ENCODE assay signal across 8 cellular contexts in the genomic region with DNA sequence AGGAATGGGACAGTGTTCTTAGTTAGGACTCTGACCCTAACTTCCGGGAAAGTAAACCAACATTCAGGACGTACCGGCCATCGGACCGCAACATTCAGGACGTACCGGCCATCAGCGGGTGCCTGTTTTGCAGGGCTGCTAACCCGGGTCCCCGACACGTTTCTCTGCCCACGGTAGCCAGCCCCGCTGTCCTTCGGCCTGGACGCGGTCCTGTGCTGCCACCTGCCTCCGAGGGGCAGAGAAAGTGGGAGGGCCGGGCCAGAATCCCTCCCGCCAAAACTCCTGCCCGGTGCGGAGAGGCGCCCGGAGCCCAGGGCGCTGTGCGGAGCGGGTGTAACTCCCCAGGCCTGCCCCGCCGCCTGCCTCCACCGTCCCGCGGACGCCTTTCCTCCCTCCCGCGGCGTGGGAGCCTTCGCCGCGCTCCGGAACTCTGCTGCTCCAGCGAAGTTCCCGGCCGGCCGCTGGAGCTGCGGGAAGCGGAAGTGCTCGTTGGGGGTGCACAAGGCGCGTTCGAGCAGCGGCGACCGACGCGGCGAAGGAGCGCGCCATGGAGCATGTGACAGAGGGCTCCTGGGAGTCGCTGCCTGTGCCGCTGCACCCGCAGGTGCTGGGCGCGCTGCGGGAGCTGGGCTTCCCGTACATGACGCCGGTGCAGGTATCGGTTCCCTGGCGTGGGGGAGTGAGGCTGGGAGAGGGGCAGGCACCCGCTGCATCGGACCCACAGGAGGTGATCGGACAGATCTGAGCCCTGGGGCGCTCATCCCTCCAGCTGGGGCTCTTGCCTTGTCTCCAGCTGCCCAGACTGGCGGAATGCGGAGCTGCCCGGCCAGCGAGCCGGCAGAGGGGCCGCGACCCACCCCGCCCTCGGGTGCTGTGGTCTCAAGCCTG. TPM values are rescaled to one million over a fixed set of nuclear protein-coding genes. Genes with fewer than 3 reads are reported as not detected.
A peak's percentile ranks its signal among the peaks of the same experiment; 100 is the strongest.
DNase-seq lines count a peak whose midpoint lies in the region; TF ChIP-seq lines count a peak whose summit lies in the region.

A gene with protein sequence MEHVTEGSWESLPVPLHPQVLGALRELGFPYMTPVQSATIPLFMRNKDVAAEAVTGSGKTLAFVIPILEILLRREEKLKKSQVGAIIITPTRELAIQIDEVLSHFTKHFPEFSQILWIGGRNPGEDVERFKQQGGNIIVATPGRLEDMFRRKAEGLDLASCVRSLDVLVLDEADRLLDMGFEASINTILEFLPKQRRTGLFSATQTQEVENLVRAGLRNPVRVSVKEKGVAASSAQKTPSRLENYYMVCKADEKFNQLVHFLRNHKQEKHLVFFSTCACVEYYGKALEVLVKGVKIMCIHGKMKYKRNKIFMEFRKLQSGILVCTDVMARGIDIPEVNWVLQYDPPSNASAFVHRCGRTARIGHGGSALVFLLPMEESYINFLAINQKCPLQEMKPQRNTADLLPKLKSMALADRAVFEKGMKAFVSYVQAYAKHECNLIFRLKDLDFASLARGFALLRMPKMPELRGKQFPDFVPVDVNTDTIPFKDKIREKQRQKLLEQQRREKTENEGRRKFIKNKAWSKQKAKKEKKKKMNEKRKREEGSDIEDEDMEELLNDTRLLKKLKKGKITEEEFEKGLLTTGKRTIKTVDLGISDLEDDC (plus strand): TSS at position 498 of the 888 bp plus-strand sequence. CDS start 50 bp downstream, at position 548.

- H3K27ac Mint-ChIP-seq in Calu3 (ENCODE audit: unreplicated experiment): peak within 1 kb of the TSS; percentile 59

- H3K36me3 Mint-ChIP-seq in Calu3 (ENCODE audit: insufficient read depth, unreplicated experiment): peaks cover 42% of the 10 kb centered on the region

- peak within 1 kb of the TSS; percentile 90 for H3K4me3 Mint-ChIP-seq in Calu3 (ENCODE audit: low read depth, unreplicated experiment)

- 0 out of 2 replicates have a peak, but pooled peaks cover 5% of the 10 kb centered on the region for H4K20me1 ChIP-seq in OCI-LY3 (ENCODE audit: insufficient read depth, low read length)

- BruUV-seq in Calu3 (replicated peaks; lab: Mats Ljungman, UMichigan): TSS peak; percentile 76

- H3K4me1 Mint-ChIP-seq in Calu3 (ENCODE audit: low read depth, unreplicated experiment): peaks cover 19% of the 10 kb centered on the region

- H3K79me2 ChIP-seq in OCI-LY3 (ENCODE audit: low read length): peaks cover 72% of the 10 kb centered on the region

- H3K9me3 Mint-ChIP-seq in Calu3 (ENCODE audit: low read depth, unreplicated experiment): no peaks in the 10 kb centered on the region

- H3K4me3 ChIP-seq in OCI-LY3 (ENCODE audit: low read length): peak within 1 kb of the TSS; percentile 97
- peak within 1 kb of the TSS; percentile 72 to 98 for H3K4me3 ChIP-seq in muscle layer of colon (ENCODE audit: low read depth in 1 of 2, low read length in 2 of 2)

- TF ChIP-seq CTCF in Calu3 (IDR thresholded peaks at IDR 0.05; ENCODE audit: unreplicated experiment) (peak; percentile 18), GM20000 (IDR thresholded peaks at IDR 0.05; ENCODE audit: extremely low read depth, missing control alignments) (peak; percentile 36), OCI-LY3 (IDR thresholded peaks at IDR 0.05; ENCODE audit: low read depth, low read length) (peak; percentile 59)

- peak; percentile 87 for DNase-seq in Calu3
- DNase-seq in GM20000 (ENCODE audit: low spot score): peak; percentile 89
- DNase-seq in HT1080 (ENCODE audit: low read depth): peak; percentile 73
- peak; percentile 75 for DNase-seq in activated T-cell treated with anti-CD3 and anti-CD28 coated beads for 4 hours
- peak; percentile 93 to 95 for DNase-seq in erythroblast (lab: John Stamatoyannopoulos, UW)
- peak; percentile 62 for DNase-seq in stimulated activated CD8-positive, alpha-beta memory T cell treated with anti-CD3 and anti-CD28 coated beads, Interleukin-7, amount 100 ng/mL, for 24 hours (ENCODE audit: low read depth)

- peak within 1 kb of the TSS; percentile 99 for H3K4me2 ChIP-seq in OCI-LY3 (ENCODE audit: low read length)

- intact Hi-C loops in Calu3 (cut with micrococcal nuclease; ENCODE audit: unreplicated experiment): no loop called here

- H3K27me3 Mint-ChIP-seq in Calu3 (ENCODE audit: unreplicated experiment): no peaks in the 10 kb centered on the region

- CTCF ChIA-PET in Calu3 (lab: Charles Lee): interaction anchor here (0.7 kb wide), 1 partner anchor 364 kb away, joined by 3 read pairs; no protein-coding TSS in a partner anchor

- peak; percentile 90 for TF ChIP-seq POLR2A in erythroblast (IDR thresholded peaks at IDR 0.05; ENCODE audit: low read length)

- H3K27ac ChIP-seq in OCI-LY3 (ENCODE audit: low read length) (peak within 1 kb of the TSS; percentile 73), muscle layer of colon (ENCODE audit: low read depth, low read length) (peak within 1 kb of the TSS; percentile 86)

- H3K36me3 ChIP-seq in OCI-LY3 (replicated peaks; ENCODE audit: low read depth, low read length) (peaks cover 32% of the 10 kb centered on the region), muscle layer of colon (ENCODE audit: insufficient read depth, low read length) (peaks cover 28% of the 10 kb centered on the region)

- H3K27me3 ChIP-seq in OCI-LY3 (ENCODE audit: low read depth, low read length) (no peaks in the 10 kb centered on the region), muscle layer of colon (ENCODE audit: control insufficient read depth in 1 of 2, insufficient read depth in 2 of 2, low read length in 2 of 2) (no peaks in the 10 kb centered on the region)

- peaks cover 14% of the 10 kb centered on the region for H3K4me1 ChIP-seq in OCI-LY3 (ENCODE audit: low read length)
- H3K4me1 ChIP-seq in muscle layer of colon (ENCODE audit: insufficient read depth, low read length): peaks cover 10% of the 10 kb centered on the region

- H3K9ac ChIP-seq in OCI-LY3 (ENCODE audit: low read length): peak within 1 kb of the TSS; percentile 99
- H3K9ac ChIP-seq in muscle layer of colon (ENCODE audit: low read length): peak within 1 kb of the TSS; percentile 62

- no peaks in the 10 kb centered on the region for H3K9me3 ChIP-seq in OCI-LY3 (ENCODE audit: insufficient read depth, low read length)
- H3K9me3 ChIP-seq in muscle layer of colon (ENCODE audit: low read length): no peaks in the 10 kb centered on the region

- H2AFZ ChIP-seq in OCI-LY3 (ENCODE audit: low read depth, low read length): peak within 1 kb of the TSS; percentile 81

RNA-seq across cellular contexts. Expression of the gene that starts here (rescaled TPM):
- total RNA-seq in Calu3 (2022): 52.7 TPM in 2 replicates
- 35.5 and 41.7 TPM in 2 replicates for total RNA-seq in HT1080 (2014; rRNA removed; shearing (Covaris generic))
- 22.8 and 27.5 TPM in 2 replicates for polyA plus RNA-seq in HT1080 (2015; cell fraction: cytosol; rRNA removed)
- polyA plus RNA-seq in HT1080 (2015; cell fraction: nucleus; rRNA removed): 89.8 and 101 TPM in 2 replicates

Comparison
In these comparisons a context has a peak if more than half of its experiments do, and no peak if none do; other contexts are left out.
1. Peak in every context shown above with its lines: DNase-seq, H3K4me3 ChIP-seq and H3K27ac ChIP-seq.